25 cellular contexts compared by ENCODE assay signal in genomic region chr2:36193680-36194079, GRCh38.
"Had no signal": no experiment of that assay in that cellular context is flagged by ENCODE, and none has a peak within 500 bp of the region (broad histone marks: within the 10 kb centered on the region; RNA-seq: fewer than 3 reads in every experiment).

No MANE protein-coding gene starts in this region.

- H3K36me3 Mint-ChIP-seq: activated naive CD8-positive, alpha-beta T cell; WTC11 had no signal

- H3K9me3 ChIP-seq: body of pancreas, colonic mucosa, esophagus squamous epithelium, gastroesophageal sphincter had no signal

- H3K27me3 Mint-ChIP-seq: activated naive CD8-positive, alpha-beta T cell; activated T-cell treated with anti-CD3 and anti-CD28 coated beads, Interleukin-2, amount 50 U/mL, for 24 hours had no signal

- DNase-seq: activated CD4-positive, alpha-beta memory T cell treated with anti-CD3 and anti-CD28 coated beads, Interleukin-2, amount 10 ng/mL, durations not matched to agents 7 days and 5 days; activated CD4-positive, alpha-beta T cell treated with anti-CD3 and anti-CD28 coated beads for 1 hour; activated CD4-positive, alpha-beta T cell treated with anti-CD3 and anti-CD28 coated beads for 4 hours; activated CD4-positive, alpha-beta T cell treated with anti-CD3 and anti-CD28 coated beads, Interleukin-2, amount 10 ng/mL, durations not matched to agents 7 days and 5 days; activated CD4-positive, alpha-beta T cell treated with anti-CD3 and anti-CD28 coated beads, Interleukin-2, amount 50 U/mL, for 4 hours; activated CD8-positive, alpha-beta memory T cell treated with anti-CD3 and anti-CD28 coated beads, Interleukin-2, amount 50 U/mL, for 48 hours; activated gamma-delta T cell treated with Interleukin-2 at 50 U/mL for 16 hours; activated naive CD4-positive, alpha-beta T cell treated with anti-CD3 and anti-CD28 coated beads, Interleukin-2, amount 50 U/mL, for 16 hours; activated naive CD4-positive, alpha-beta T cell treated with Interleukin-2 at 50 U/mL for 16 hours; activated T-cell treated with anti-CD3 and anti-CD28 coated beads for 4 hours; activated T-cell treated with anti-CD3 and anti-CD28 coated beads, Interleukin-2, amount 50 U/mL, for 24 hours; activated T-cell treated with anti-CD3 and anti-CD28 coated beads, Interleukin-2, amount 50 U/mL, for 72 hours; aorta; body of pancreas; central memory CD4-positive, alpha-beta T cell; cerebellar nuclear complex; colonic mucosa; effector CD8-positive, alpha-beta T cell; esophagus squamous epithelium; foreskin melanocyte; T-helper 1 cell; T-helper 2 cell had no signal

- H3K4me3 Mint-ChIP-seq: activated CD4-positive, alpha-beta memory T cell treated with anti-CD3 and anti-CD28 coated beads, Interleukin-2, amount 10 ng/mL, durations not matched to agents 7 days and 5 days; activated CD4-positive, alpha-beta T cell treated with anti-CD3 and anti-CD28 coated beads, Interleukin-2, amount 10 ng/mL, durations not matched to agents 7 days and 5 days; activated naive CD8-positive, alpha-beta T cell; activated T-cell treated with anti-CD3 and anti-CD28 coated beads, Interleukin-2, amount 50 U/mL, for 24 hours; activated T-cell treated with anti-CD3 and anti-CD28 coated beads, Interleukin-2, amount 50 U/mL, for 72 hours; WTC11 had no signal

- H3K27ac Mint-ChIP-seq: activated CD4-positive, alpha-beta memory T cell treated with anti-CD3 and anti-CD28 coated beads, Interleukin-2, amount 10 ng/mL, durations not matched to agents 7 days and 5 days; activated CD4-positive, alpha-beta T cell treated with anti-CD3 and anti-CD28 coated beads, Interleukin-2, amount 10 ng/mL, durations not matched to agents 7 days and 5 days; activated naive CD8-positive, alpha-beta T cell; activated T-cell treated with anti-CD3 and anti-CD28 coated beads, Interleukin-2, amount 50 U/mL, for 24 hours; activated T-cell treated with anti-CD3 and anti-CD28 coated beads, Interleukin-2, amount 50 U/mL, for 72 hours; WTC11 had no signal

- H3K4me1 Mint-ChIP-seq: activated CD4-positive, alpha-beta memory T cell treated with anti-CD3 and anti-CD28 coated beads, Interleukin-2, amount 10 ng/mL, durations not matched to agents 7 days and 5 days; activated CD4-positive, alpha-beta T cell treated with anti-CD3 and anti-CD28 coated beads, Interleukin-2, amount 10 ng/mL, durations not matched to agents 7 days and 5 days; WTC11 had no signal

- ATAC-seq: activated T-cell treated with anti-CD3 and anti-CD28 coated beads, Interleukin-2, amount 50 U/mL, for 72 hours; body of pancreas; gastroesophageal sphincter; WTC11 had no signal
